27 cellular contexts compared by ENCODE assay signal in genomic region chr14:95293474-95293873, GRCh38. TPM values are rescaled to one million over a fixed set of nuclear protein-coding genes. Genes with fewer than 3 reads are reported as not detected.
DNase-seq lines count a peak whose midpoint lies in the region; ATAC-seq, FAIRE-seq and TF ChIP-seq lines count a peak whose summit lies in the region.
"Had no signal": no experiment of that assay in that cellular context is flagged by ENCODE, and none has a peak within 500 bp of the region (broad histone marks: within the 10 kb centered on the region; RNA-seq: fewer than 3 reads in every experiment).

No MANE protein-coding gene starts in this region.

- H3K4me1 ChIP-seq in breast epithelium (peaks cover 5 to 7% of the 10 kb centered on the region in 2 donors), mammary epithelial cell (ENCODE audit: insufficient read depth, low read length) (peaks cover 40% of the 10 kb centered on the region), kidney (ENCODE audit: control insufficient read depth in 1 of 2, insufficient read depth in 1 of 2, low read depth in 1 of 2, low read length in 2 of 2) (peaks cover 22 to 29% of the 10 kb centered on the region in 2 donors), tibial artery (peaks cover 0 to 51% (median 26%) of the 10 kb centered on the region in 4 donors)
- no peaks in the 10 kb centered on the region for H3K4me1 ChIP-seq in CD4-positive, alpha-beta memory T cell (ENCODE audit: insufficient read depth, low read length)
- H3K4me1 ChIP-seq: Caco-2, HAP-1 had no signal

- no peaks in the 10 kb centered on the region for H3K36me3 Mint-ChIP-seq in CD4-positive, alpha-beta memory T cell
- H3K36me3 Mint-ChIP-seq: stimulated activated effector memory CD8-positive, alpha-beta T cell treated with anti-CD3 and anti-CD28 coated beads, Interleukin-12 subunit alpha, Interleukin-12 subunit beta, amount 100 ng/mL, for 72 hours had no signal

- peak overlapping the region; percentile 21 to 29 for H3K27ac ChIP-seq in breast epithelium
- no peak overlapping the region for H3K27ac ChIP-seq in mammary epithelial cell (ENCODE audit: insufficient read depth, low read depth, low read length)
- H3K27ac ChIP-seq in kidney (ENCODE audit: low read depth in 2 of 2, low read length in 2 of 2): peak overlapping the region; percentile 49 to 62
- H3K27ac ChIP-seq in tibial artery: peak overlapping the region; percentile 60 to 70
- H3K27ac ChIP-seq in CD4-positive, alpha-beta memory T cell (ENCODE audit: low read depth, low read length): no peak overlapping the region
- H3K27ac ChIP-seq: colonic mucosa, HL-60, spleen, VCaP had no signal

- H3K27me3 Mint-ChIP-seq in CD4-positive, alpha-beta memory T cell: peaks cover 12 to 32% of the 10 kb centered on the region in 2 donors

- no peak for TF ChIP-seq CTCF in breast epithelium (IDR thresholded peaks at IDR 0.05)
- no peak for TF ChIP-seq CTCF in mammary epithelial cell (conservative IDR thresholded peaks at IDR 0.05 in 1 of 2, IDR thresholded peaks at IDR 0.05 in 1 of 2; ENCODE audit: extremely low read depth in 1 of 2, insufficient read depth in 1 of 2, low read depth in 1 of 2, low read length in 2 of 2)
- TF ChIP-seq CTCF in kidney (IDR thresholded peaks at IDR 0.05; ENCODE audit: borderline replicate concordance, extremely low read depth, insufficient read depth): no peak
- no peak for TF ChIP-seq CTCF in tibial artery (IDR thresholded peaks at IDR 0.05)

- H3K9ac ChIP-seq in mammary epithelial cell (ENCODE audit: insufficient read depth, low read length) (no peak overlapping the region), kidney (ENCODE audit: low read length in 2 of 2) (peak overlapping the region in 1 of 2 donors; percentile 52)

- H3K4me3 ChIP-seq in breast epithelium (no peak overlapping the region), mammary epithelial cell (replicated peaks in 1 of 3; ENCODE audit: insufficient read depth in 1 of 3, low read depth in 2 of 3, low read length in 3 of 3) (no peak overlapping the region), kidney (ENCODE audit: low read length in 2 of 2) (peak overlapping the region in 1 of 2 donors; percentile 15), tibial artery (no peak overlapping the region)
- H3K4me3 ChIP-seq in CD4-positive, alpha-beta memory T cell (ENCODE audit: low read length in 2 of 2): no peak overlapping the region
- H3K4me3 ChIP-seq: colonic mucosa, esophagus squamous epithelium, GM12878, HAP-1, spleen had no signal

- intact Hi-C loops in breast epithelium (cut with DNase I; ENCODE audit: low total_unique reads): no loop called here
- intact Hi-C loops in mammary epithelial cell (cut with micrococcal nuclease): no loop called here
- intact Hi-C loops in kidney (cut with DNase I): no loop called here
- intact Hi-C loops in tibial artery (cut with DNase I; ENCODE audit: low total_unique reads): no loop called here
- intact Hi-C loops in CD4-positive, alpha-beta memory T cell (cut with micrococcal nuclease): no loop called here

- dilution Hi-C loops in mammary epithelial cell (cut with HindIII; ENCODE audit: low sequenced_read_pairs): no loop called here

- FAIRE-seq in kidney (lab: Jason Lieb, UNC): no peak
- FAIRE-seq: bronchial epithelial cell, GM12878 had no signal

- H3K79me2 ChIP-seq in mammary epithelial cell (ENCODE audit: insufficient read depth, low read length): peaks cover 39% of the 10 kb centered on the region

- H3K9me3 Mint-ChIP-seq in CD4-positive, alpha-beta memory T cell: peaks cover 0 to 18% (median 11%) of the 10 kb centered on the region in 8 donors
- H3K9me3 Mint-ChIP-seq: activated naive CD4-positive, alpha-beta T cell treated with anti-CD3 and anti-CD28 coated beads for 36 hours had no signal

- H3K4me2 ChIP-seq in mammary epithelial cell (ENCODE audit: insufficient read depth, low read depth, low read length): no peak overlapping the region

- no peak overlapping the region for H3K27ac Mint-ChIP-seq in CD4-positive, alpha-beta memory T cell
- H3K27ac Mint-ChIP-seq: activated naive CD4-positive, alpha-beta T cell treated with anti-CD3 and anti-CD28 coated beads for 36 hours; naive thymus-derived CD8-positive, alpha-beta T cell; stimulated activated effector memory CD8-positive, alpha-beta T cell treated with anti-CD3 and anti-CD28 coated beads, Interleukin-12 subunit alpha, Interleukin-12 subunit beta, amount 100 ng/mL, for 72 hours had no signal

- no peaks in the 10 kb centered on the region for H4K20me1 ChIP-seq in mammary epithelial cell (ENCODE audit: insufficient read depth, low read length)

- H3K27me3 ChIP-seq in breast epithelium (no peaks in the 10 kb centered on the region), mammary epithelial cell (ENCODE audit: insufficient read depth, low read length) (no peaks in the 10 kb centered on the region), tibial artery (no peaks in the 10 kb centered on the region)
- peaks cover 3% of the 10 kb centered on the region for H3K27me3 ChIP-seq in CD4-positive, alpha-beta memory T cell (ENCODE audit: insufficient read depth, low read length)
- H3K27me3 ChIP-seq: colonic mucosa, esophagus squamous epithelium had no signal

- no peak overlapping the region for H2AFZ ChIP-seq in mammary epithelial cell (ENCODE audit: low read depth, low read length)

- ATAC-seq in GM19467 (IDR thresholded peaks at IDR 0.05; ENCODE audit: unreplicated experiment): no peak
- ATAC-seq: GM12878; naive thymus-derived CD8-positive, alpha-beta T cell; stimulated activated effector memory CD8-positive, alpha-beta T cell treated with anti-CD3 and anti-CD28 coated beads, Interleukin-12 subunit alpha, Interleukin-12 subunit beta, amount 100 ng/mL, for 72 hours had no signal

- H3K4me1 Mint-ChIP-seq in CD4-positive, alpha-beta memory T cell: peaks cover 0 to 1% (median under 1%) of the 10 kb centered on the region in 4 donors
- H3K4me1 Mint-ChIP-seq: stimulated activated effector memory CD8-positive, alpha-beta T cell treated with anti-CD3 and anti-CD28 coated beads, Interleukin-12 subunit alpha, Interleukin-12 subunit beta, amount 100 ng/mL, for 72 hours had no signal

- TF ChIP-seq POLR2A in breast epithelium (IDR thresholded peaks at IDR 0.05): no peak

- DNase-seq in breast epithelium (ENCODE audit: low spot score in 2 of 2) (no peak), mammary epithelial cell (no peak), NCI-H1694 treated with DMSO at 0.1 percent for 48 hours (lab: John Stamatoyannopoulos, UW) (peak; percentile 29), kidney (peak; percentile 26), tibial artery (peak in 1 of 2 donors; percentile 34), KBM-7 (no peak)
- no peak for DNase-seq in CD4-positive, alpha-beta memory T cell
- DNase-seq: ACHN; activated CD4-positive, alpha-beta T cell treated with anti-CD3 and anti-CD28 coated beads, Interleukin-2, amount 50 U/mL, for 1 hour; activated naive CD4-positive, alpha-beta T cell treated with anti-CD3 and anti-CD28 coated beads for 36 hours; Caco-2; colonic mucosa; esophagus squamous epithelium; naive thymus-derived CD8-positive, alpha-beta T cell; NCI-H1105; NCI-H2107; retina; spleen; stimulated activated CD4-positive, alpha-beta T cell treated with anti-CD3 and anti-CD28 coated beads, Interleukin-2, amount 100 ng/mL, for 48 hours had no signal

- POLR2A ChIA-PET in CD4-positive, alpha-beta memory T cell (lab: Charles Lee; ENCODE audit: partially characterized antibody): no interaction called here

- no peak overlapping the region for H3K4me3 Mint-ChIP-seq in CD4-positive, alpha-beta memory T cell
- H3K4me3 Mint-ChIP-seq: activated naive CD4-positive, alpha-beta T cell treated with anti-CD3 and anti-CD28 coated beads for 36 hours; mesothelial cell of epicardium; naive thymus-derived CD8-positive, alpha-beta T cell; stimulated activated effector memory CD8-positive, alpha-beta T cell treated with anti-CD3 and anti-CD28 coated beads, Interleukin-12 subunit alpha, Interleukin-12 subunit beta, amount 100 ng/mL, for 72 hours had no signal

- in situ Hi-C loops in mammary epithelial cell (cut with MboI; ENCODE audit: low sequenced_read_pairs in 2 of 2): no loop called here
- in situ Hi-C loops in KBM-7 (cut with MboI; ENCODE audit: low pct_unique_long_range_greater_than_20kb, low sequenced_read_pairs): no loop called here

- no TSS peak for BruUV-seq in mammary epithelial cell (replicated peaks; lab: Mats Ljungman, UMichigan)

- H3K36me3 ChIP-seq in breast epithelium (no peaks in the 10 kb centered on the region), mammary epithelial cell (ENCODE audit: insufficient read depth, low read length) (peaks cover 2% of the 10 kb centered on the region), kidney (ENCODE audit: control insufficient read depth in 1 of 2, insufficient read depth in 2 of 2, low read length in 2 of 2) (no peaks in the 10 kb centered on the region), tibial artery (no peaks in the 10 kb centered on the region)
- no peaks in the 10 kb centered on the region for H3K36me3 ChIP-seq in CD4-positive, alpha-beta memory T cell (ENCODE audit: insufficient read depth, low read length)
- H3K36me3 ChIP-seq: colonic mucosa, esophagus squamous epithelium, HAP-1, spleen had no signal

- H3K9me3 ChIP-seq in breast epithelium: no peaks in the 10 kb centered on the region
- H3K9me3 ChIP-seq in mammary epithelial cell (replicated peaks; ENCODE audit: insufficient read depth, low read length): no peaks in the 10 kb centered on the region
- peaks cover 0 to 5% of the 10 kb centered on the region in 2 donors for H3K9me3 ChIP-seq in kidney (ENCODE audit: control insufficient read depth in 1 of 2, low read length in 2 of 2)
- peaks cover 0 to 7% (median 0%) of the 10 kb centered on the region in 3 donors for H3K9me3 ChIP-seq in tibial artery
- no peaks in the 10 kb centered on the region for H3K9me3 ChIP-seq in CD4-positive, alpha-beta memory T cell (ENCODE audit: control insufficient read depth in 1 of 2, low read length in 2 of 2)
- H3K9me3 ChIP-seq: Caco-2, colonic mucosa, esophagus squamous epithelium, HAP-1 had no signal

- CTCF ChIA-PET in mammary epithelial cell (lab: Charles Lee; ENCODE audit: low non-redundant PET): no interaction called here
- CTCF ChIA-PET in CD4-positive, alpha-beta memory T cell (lab: Charles Lee; ENCODE audit: partially characterized antibody): no interaction called here

- 100% methylated on average over 1 of the region's 6 CpGs for WGBS in mammary epithelial cell (ENCODE audit: low coverage, missing lambda C conversion rate)

RNA-seq across cellular contexts. Expression of gene CLMN, which starts 26.2 kb away (rescaled TPM):
- total RNA-seq in breast epithelium (10 to 100 TPM; 23.7 to 73.6 (median 48.5) TPM), mammary epithelial cell (10 to 100 TPM; 12.2 to 64.3 TPM), kidney (151 TPM)
- polyA plus RNA-seq in mammary epithelial cell (12.0 TPM), kidney (ENCODE audit: insufficient read depth, low read depth, low replicate concordance) (33.1 TPM)
- 45.1 TPM for polyA minus RNA-seq in mammary epithelial cell
- total RNA-seq in CD4-positive, alpha-beta memory T cell: under 1 TPM; 0.22 to 0.70 TPM
- polyA plus RNA-seq in CD4-positive, alpha-beta memory T cell: under 1 TPM in 1 of 2 donors, not detected in 1; 0.65 TPM

Comparison
In these comparisons a context has a peak if more than half of its experiments do, and no peak if none do; other contexts are left out.
1. H3K27ac ChIP-seq: peak in breast epithelium (2 of 2), kidney (2 of 2) and tibial artery (2 of 2); none in mammary epithelial cell (single experiment) and CD4-positive, alpha-beta memory T cell (single experiment).
2. DNase-seq: peak in NCI-H1694 treated with DMSO at 0.1 percent for 48 hours (single experiment) and kidney (single experiment); none in breast epithelium (0 of 2), mammary epithelial cell (single experiment), KBM-7 (single experiment) and CD4-positive, alpha-beta memory T cell (0 of 5).
3. RNA of gene CLMN, which starts 26.2 kb away (total RNA-seq): 151 TPM in kidney (single experiment), 12.2 to 64.3 TPM in mammary epithelial cell and 23.7 to 73.6 TPM in breast epithelium; 0.22 to 0.70 TPM in CD4-positive, alpha-beta memory T cell; every median in the first group is over 4 times any median in the second.